30 cellular contexts compared by ENCODE assay signal in the genomic region with DNA sequence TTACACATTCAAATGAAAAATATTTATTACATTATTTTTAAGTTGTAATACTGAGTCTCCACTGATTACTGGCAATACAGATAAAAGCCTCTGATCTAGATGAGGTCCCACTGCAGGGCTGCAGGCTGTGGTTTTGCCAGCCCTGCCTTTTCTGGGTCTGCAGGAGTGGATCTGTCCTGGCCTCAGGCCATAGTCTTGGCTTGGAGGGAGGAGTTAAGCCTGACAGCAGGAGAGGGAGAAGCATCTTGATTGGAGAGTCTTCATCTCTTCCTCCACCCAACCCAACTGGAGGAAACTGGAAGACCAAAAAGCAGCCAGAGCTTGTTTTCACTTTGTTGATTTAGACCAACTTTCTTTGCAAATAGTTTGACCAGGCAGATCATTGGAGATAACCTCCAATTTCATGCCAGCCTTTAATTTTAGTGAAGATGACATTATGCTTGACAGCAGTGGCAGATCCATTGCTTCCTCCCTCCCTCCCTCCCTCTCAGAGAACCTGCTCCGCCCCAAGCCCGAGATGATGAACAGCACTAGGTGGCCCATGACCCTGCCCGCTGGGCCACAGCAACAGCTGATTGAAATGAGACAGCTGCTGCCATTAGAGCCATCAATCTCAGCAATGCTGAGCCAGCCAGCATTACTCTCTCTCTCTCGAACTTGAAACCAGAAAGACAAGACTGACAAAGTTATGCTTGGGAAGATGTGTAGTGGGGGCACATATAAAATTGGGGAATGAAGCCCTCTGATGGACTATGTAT.
A peak's percentile ranks its signal among the peaks of the same experiment; 100 is the strongest.
DNase-seq lines count a peak whose midpoint lies in the region; ATAC-seq and TF ChIP-seq lines count a peak whose summit lies in the region.
"Had no signal": no experiment of that assay in that cellular context is flagged by ENCODE, and none has a peak within 500 bp of the region (broad histone marks: within the 10 kb centered on the region; RNA-seq: fewer than 3 reads in every experiment).

No MANE protein-coding gene starts in this region.

- H3K4me3 Mint-ChIP-seq in activated T-cell treated with anti-CD3 and anti-CD28 coated beads, Interleukin-2, amount 50 U/mL, for 4 hours = no peak overlapping the region
- H3K4me3 Mint-ChIP-seq: activated T-cell treated with anti-CD3 and anti-CD28 coated beads, Interleukin-2, amount 50 U/mL, for 72 hours; central memory CD8-positive, alpha-beta T cell; effector memory CD8-positive, alpha-beta T cell; memory B cell; stimulated activated naive CD8-positive, alpha-beta T cell treated with anti-CD3 and anti-CD28 coated beads, Interleukin-15, Interleukin-2, amounts not matched to agents 100 ng/mL and 50 ng/mL, for 24 hours had no signal

- no peaks in the 10 kb centered on the region for H3K36me3 Mint-ChIP-seq in activated T-cell treated with anti-CD3 and anti-CD28 coated beads, Interleukin-2, amount 50 U/mL, for 4 hours (ENCODE audit: insufficient read depth)
- H3K36me3 Mint-ChIP-seq: memory B cell had no signal

- TF ChIP-seq CTCF in GM13976 (IDR thresholded peaks at IDR 0.05; ENCODE audit: borderline replicate concordance, control extremely low read depth, extremely low read depth, insufficient read depth, missing control alignments) = no peak

- in situ Hi-C loops in GM13976 (cut with MboI; ENCODE audit: low sequenced_read_pairs, unreplicated experiment) = no loop called here

- DNase-seq in COR-L47 (lab: John Stamatoyannopoulos, UW) = peak; percentile 28
- peak; percentile 54 for DNase-seq in NCI-H146 treated with DMSO at 0.1 percent for 48 hours (lab: John Stamatoyannopoulos, UW; ENCODE audit: unreplicated experiment)
- DNase-seq in NCI-H748 (lab: John Stamatoyannopoulos, UW; ENCODE audit: unreplicated experiment) = peak; percentile 85
- peak; percentile 44 for DNase-seq in myocyte (ENCODE audit: low read depth)
- no peak for DNase-seq in activated T-cell treated with anti-CD3 and anti-CD28 coated beads, Interleukin-2, amount 50 U/mL, for 4 hours
- DNase-seq in GM13976 (ENCODE audit: low spot score) = no peak
- DNase-seq: activated CD4-positive, alpha-beta T cell treated with anti-CD3 and anti-CD28 coated beads, Interleukin-2, amount 50 U/mL, for 48 hours; activated CD4-positive, CD25-positive, alpha-beta regulatory T cell treated with anti-CD3 and anti-CD28 coated beads, Interleukin-2, amount 50 U/mL, for 72 hours; activated naive CD4-positive, alpha-beta T cell; activated T-cell treated with anti-CD3 and anti-CD28 coated beads, Interleukin-2, amount 50 U/mL, for 72 hours; DMS53; effector memory CD8-positive, alpha-beta T cell; GF-D8; glutamatergic neuron; GOT3; IMR-90; left lung; MV-4-11; NCI-H1930; right cardiac atrium; SHP77; spleen; stimulated activated CD4-positive, alpha-beta T cell treated with anti-CD3 and anti-CD28 coated beads, Interleukin-2, amount 100 ng/mL, for 24 hours; T-helper 2 cell had no signal

- H3K9me3 Mint-ChIP-seq in activated T-cell treated with anti-CD3 and anti-CD28 coated beads, Interleukin-2, amount 50 U/mL, for 4 hours = peaks cover 4% of the 10 kb centered on the region
- H3K9me3 Mint-ChIP-seq: central memory CD8-positive, alpha-beta T cell; effector memory CD8-positive, alpha-beta T cell; memory B cell had no signal

- no peak for ATAC-seq in activated T-cell treated with anti-CD3 and anti-CD28 coated beads, Interleukin-2, amount 50 U/mL, for 4 hours
- ATAC-seq in GM18868 (IDR thresholded peaks at IDR 0.05; ENCODE audit: unreplicated experiment) = no peak
- no peak for ATAC-seq in GM18517 (IDR thresholded peaks at IDR 0.05; ENCODE audit: unreplicated experiment)
- ATAC-seq: activated T-cell treated with anti-CD3 and anti-CD28 coated beads, Interleukin-2, amount 50 U/mL, for 72 hours; effector memory CD8-positive, alpha-beta T cell; left lung; Panc1; right cardiac atrium had no signal

- H3K27me3 Mint-ChIP-seq in activated T-cell treated with anti-CD3 and anti-CD28 coated beads, Interleukin-2, amount 50 U/mL, for 4 hours (ENCODE audit: low read depth) = no peaks in the 10 kb centered on the region
- H3K27me3 Mint-ChIP-seq: stimulated activated naive CD8-positive, alpha-beta T cell treated with anti-CD3 and anti-CD28 coated beads, Interleukin-15, Interleukin-2, amounts not matched to agents 100 ng/mL and 50 ng/mL, for 24 hours had no signal

- no peaks in the 10 kb centered on the region for H3K4me1 Mint-ChIP-seq in activated T-cell treated with anti-CD3 and anti-CD28 coated beads, Interleukin-2, amount 50 U/mL, for 4 hours (ENCODE audit: low read depth)
- H3K4me1 Mint-ChIP-seq: central memory CD8-positive, alpha-beta T cell; memory B cell had no signal

Comparison
In these comparisons a context has a peak if more than half of its experiments do, and no peak if none do; other contexts are left out.
1. DNase-seq: peak in COR-L47 (single experiment), NCI-H146 treated with DMSO at 0.1 percent for 48 hours (single experiment), NCI-H748 (single experiment) and myocyte (single experiment); none in activated T-cell treated with anti-CD3 and anti-CD28 coated beads, Interleukin-2, amount 50 U/mL, for 4 hours (single experiment) and GM13976 (single experiment).